9 cellular contexts compared by ENCODE assay signal in genomic region chr1:96845464-96845863, GRCh38.
DNase-seq lines count a peak whose midpoint lies in the region; ATAC-seq and TF ChIP-seq lines count a peak whose summit lies in the region.
"Had no signal": no experiment of that assay in that cellular context is flagged by ENCODE, and none has a peak within 500 bp of the region (broad histone marks: within the 10 kb centered on the region; RNA-seq: fewer than 3 reads in every experiment).

No MANE protein-coding gene starts in this region.

- WGBS in suprapubic skin, result 70% methylated on average over 8 of the region's 8 CpGs

- H3K27me3 ChIP-seq in left ventricle myocardium inferior (ENCODE audit: low read depth) (no peaks in the 10 kb centered on the region), suprapubic skin (no peaks in the 10 kb centered on the region)

- no peaks in the 10 kb centered on the region for H3K9me3 Mint-ChIP-seq in stimulated activated effector memory CD8-positive, alpha-beta T cell treated with anti-CD3 and anti-CD28 coated beads, Interleukin-12 subunit alpha, Interleukin-12 subunit beta, amount 100 ng/mL, for 72 hours

- no peaks in the 10 kb centered on the region for H3K36me3 Mint-ChIP-seq in stimulated activated effector memory CD8-positive, alpha-beta T cell treated with anti-CD3 and anti-CD28 coated beads, Interleukin-12 subunit alpha, Interleukin-12 subunit beta, amount 100 ng/mL, for 72 hours

- H3K27ac ChIP-seq in left ventricle myocardium inferior (replicated peaks), result no peak overlapping the region
- H3K27ac ChIP-seq in suprapubic skin, result no peak overlapping the region
- H3K27ac ChIP-seq: SK-N-MC had no signal

- TF ChIP-seq CTCF in left ventricle myocardium inferior (IDR thresholded peaks at IDR 0.05; ENCODE audit: borderline replicate concordance), result peak; percentile 74
- TF ChIP-seq CTCF in suprapubic skin (IDR thresholded peaks at IDR 0.05), result peak in 1 of 2 donors; percentile 15

- H3K4me3 Mint-ChIP-seq in stimulated activated effector memory CD8-positive, alpha-beta T cell treated with anti-CD3 and anti-CD28 coated beads, Interleukin-12 subunit alpha, Interleukin-12 subunit beta, amount 100 ng/mL, for 72 hours, result no peak overlapping the region

- no peaks in the 10 kb centered on the region for H3K4me1 Mint-ChIP-seq in stimulated activated effector memory CD8-positive, alpha-beta T cell treated with anti-CD3 and anti-CD28 coated beads, Interleukin-12 subunit alpha, Interleukin-12 subunit beta, amount 100 ng/mL, for 72 hours

- H3K36me3 ChIP-seq in left ventricle myocardium inferior, result no peaks in the 10 kb centered on the region
- no peaks in the 10 kb centered on the region for H3K36me3 ChIP-seq in suprapubic skin

- H3K4me1 ChIP-seq in left ventricle myocardium inferior (no peaks in the 10 kb centered on the region), suprapubic skin (no peaks in the 10 kb centered on the region)

- ATAC-seq in GM21381 (IDR thresholded peaks at IDR 0.05; ENCODE audit: unreplicated experiment), result peak; percentile 83
- peak; percentile 69 for ATAC-seq in stimulated activated effector memory CD8-positive, alpha-beta T cell treated with anti-CD3 and anti-CD28 coated beads, Interleukin-12 subunit alpha, Interleukin-12 subunit beta, amount 100 ng/mL, for 72 hours

- H3K9me3 ChIP-seq in left ventricle myocardium inferior (replicated peaks) (no peaks in the 10 kb centered on the region), suprapubic skin (no peaks in the 10 kb centered on the region)

- DNase-seq in Daoy (ENCODE audit: low read depth), result peak; percentile 54
- peak; percentile 56 for DNase-seq in HT1080 (ENCODE audit: low read depth)
- peak; percentile 1 for DNase-seq in activated CD4-positive, alpha-beta T cell treated with anti-CD3 and anti-CD28 coated beads, Interleukin-2, amount 50 U/mL, for 1 hour
- no peak for DNase-seq in left ventricle myocardium inferior
- DNase-seq in stimulated activated effector memory CD8-positive, alpha-beta T cell treated with anti-CD3 and anti-CD28 coated beads, Interleukin-12 subunit alpha, Interleukin-12 subunit beta, amount 100 ng/mL, for 72 hours (ENCODE audit: low spot score in 2 of 2), result peak; percentile 9 to 57
- DNase-seq in suprapubic skin (ENCODE audit: low spot score in 2 of 2), result no peak
- no peak for DNase-seq in dedifferentiated amniotic fluid mesenchymal stem cell (ENCODE audit: extremely low spot score)

- TF ChIP-seq EP300 in suprapubic skin (IDR thresholded peaks at IDR 0.05), result no peak

- H3K27ac Mint-ChIP-seq in stimulated activated effector memory CD8-positive, alpha-beta T cell treated with anti-CD3 and anti-CD28 coated beads, Interleukin-12 subunit alpha, Interleukin-12 subunit beta, amount 100 ng/mL, for 72 hours, result no peak overlapping the region

- no peak for TF ChIP-seq POLR2A in suprapubic skin (IDR thresholded peaks at IDR 0.05)

- intact Hi-C loops in left ventricle myocardium inferior (cut with micrococcal nuclease), result no loop called here

- no peak overlapping the region for H3K4me3 ChIP-seq in left ventricle myocardium inferior
- H3K4me3 ChIP-seq in suprapubic skin, result no peak overlapping the region
- H3K4me3 ChIP-seq: SK-N-MC had no signal

Comparison
In these comparisons a context has a peak if more than half of its experiments do, and no peak if none do; other contexts are left out.
1. DNase-seq: peak in Daoy (single experiment), HT1080 (single experiment), activated CD4-positive, alpha-beta T cell treated with anti-CD3 and anti-CD28 coated beads, Interleukin-2, amount 50 U/mL, for 1 hour (single experiment) and stimulated activated effector memory CD8-positive, alpha-beta T cell treated with anti-CD3 and anti-CD28 coated beads, Interleukin-12 subunit alpha, Interleukin-12 subunit beta, amount 100 ng/mL, for 72 hours (2 of 2); none in left ventricle myocardium inferior (single experiment), suprapubic skin (0 of 2) and dedifferentiated amniotic fluid mesenchymal stem cell (single experiment).